ENCODE assay signal across 1 cellular context in the genomic region with DNA sequence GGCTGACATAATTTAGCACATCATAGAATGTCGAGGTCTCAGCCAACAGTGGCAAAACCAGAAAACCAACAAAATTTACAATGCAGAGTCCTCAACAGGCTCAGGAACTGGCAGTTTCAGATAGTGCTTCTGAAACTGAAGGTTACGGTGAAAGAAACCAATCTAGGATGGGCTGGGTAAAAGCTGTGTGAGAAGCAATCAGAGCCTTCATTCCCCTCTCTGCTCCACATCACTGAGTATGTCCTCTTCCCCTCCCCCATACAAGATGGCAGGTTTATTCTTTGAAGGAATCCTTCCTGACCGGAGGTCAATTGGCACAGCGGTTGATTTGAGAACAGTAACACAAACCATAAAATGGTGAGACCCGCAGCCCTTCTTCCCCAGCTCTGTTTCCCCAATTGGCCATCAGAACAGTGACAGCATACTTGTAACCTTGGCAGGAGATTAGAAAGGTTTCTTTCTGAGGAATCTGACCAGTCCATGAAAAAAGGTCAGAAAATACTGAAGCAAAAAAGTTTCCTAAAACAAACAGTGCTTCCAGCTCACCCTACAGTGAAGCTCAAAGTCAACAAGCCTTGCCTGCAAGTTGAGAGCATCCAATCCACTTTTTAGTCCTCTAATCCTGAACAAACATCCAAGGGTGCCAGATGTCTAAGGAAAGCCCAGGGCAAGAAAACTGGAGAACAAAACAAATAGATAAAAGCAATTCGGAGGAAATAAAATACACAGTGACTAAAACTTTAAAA.
TF ChIP-seq lines count a peak whose summit lies in the region.

No MANE protein-coding gene starts in this region.

TF ChIP-seq in SK-N-SH, 30 proteins besides CTCF, POLR2A, EP300 and RAD21 (continued from another document):
- TF ChIP-seq, protein P1, sequence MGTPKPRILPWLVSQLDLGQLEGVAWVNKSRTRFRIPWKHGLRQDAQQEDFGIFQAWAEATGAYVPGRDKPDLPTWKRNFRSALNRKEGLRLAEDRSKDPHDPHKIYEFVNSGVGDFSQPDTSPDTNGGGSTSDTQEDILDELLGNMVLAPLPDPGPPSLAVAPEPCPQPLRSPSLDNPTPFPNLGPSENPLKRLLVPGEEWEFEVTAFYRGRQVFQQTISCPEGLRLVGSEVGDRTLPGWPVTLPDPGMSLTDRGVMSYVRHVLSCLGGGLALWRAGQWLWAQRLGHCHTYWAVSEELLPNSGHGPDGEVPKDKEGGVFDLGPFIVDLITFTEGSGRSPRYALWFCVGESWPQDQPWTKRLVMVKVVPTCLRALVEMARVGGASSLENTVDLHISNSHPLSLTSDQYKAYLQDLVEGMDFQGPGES (IDR thresholded peaks at IDR 0.05; ENCODE audit: low read depth, low read length) = no peak
- TF ChIP-seq CHD2 (IDR thresholded peaks at IDR 0.05; ENCODE audit: low read length, partially characterized antibody) = no peak
- no peak for TF ChIP-seq GABPA (IDR thresholded peaks at IDR 0.05; ENCODE audit: low read depth)
TF ChIP-seq in SK-N-SH: peak in this region for 0.
